In the genomic region with DNA sequence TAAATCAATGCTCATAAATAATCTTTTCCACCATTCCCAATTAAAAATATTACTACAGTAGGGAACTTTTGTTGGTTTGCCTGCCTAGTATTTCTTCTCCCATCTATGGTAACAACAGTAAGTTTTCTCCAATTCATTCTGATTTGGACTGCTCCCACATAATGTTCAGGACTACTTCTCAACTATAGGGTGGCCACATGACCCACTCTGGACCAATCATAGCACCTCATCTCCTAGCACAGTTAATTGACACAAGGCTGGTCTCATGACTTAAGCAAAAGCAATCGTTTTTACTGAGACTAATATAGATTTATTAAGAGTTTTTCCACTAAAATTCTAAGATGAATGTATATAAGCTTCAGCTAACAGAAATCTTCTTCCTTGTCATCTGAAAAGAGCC, we compare ENCODE assay signal across 34 cellular contexts. TPM values are rescaled to one million over a fixed set of nuclear protein-coding genes. Genes with fewer than 3 reads are reported as not detected.
"Had no signal": no experiment of that assay in that cellular context is flagged by ENCODE, and none has a peak within 500 bp of the region (broad histone marks: within the 10 kb centered on the region; RNA-seq: fewer than 3 reads in every experiment).

No MANE protein-coding gene starts in this region.

- H3K27me3 ChIP-seq: ascending aorta, cardiac muscle cell, colonic mucosa had no signal

- H3K4me1 ChIP-seq: colonic mucosa had no signal

- H3K4me3 ChIP-seq: ascending aorta, cardiac muscle cell, colonic mucosa had no signal

- DNase-seq: activated CD4-positive, alpha-beta memory T cell treated with anti-CD3 and anti-CD28 coated beads, Interleukin-2, amount 10 ng/mL, durations not matched to agents 7 days and 5 days; activated CD4-positive, alpha-beta T cell treated with anti-CD3 and anti-CD28 coated beads for 1 hour; activated CD4-positive, alpha-beta T cell treated with anti-CD3 and anti-CD28 coated beads for 36 hours; activated CD4-positive, alpha-beta T cell treated with anti-CD3 and anti-CD28 coated beads for 48 hours; activated CD4-positive, alpha-beta T cell treated with anti-CD3 and anti-CD28 coated beads, Interleukin-2, amount 10 ng/mL, durations not matched to agents 7 days and 5 days; activated CD4-positive, alpha-beta T cell treated with anti-CD3 and anti-CD28 coated beads, Interleukin-2, amount 50 U/mL, for 48 hours; activated CD4-positive, CD25-positive, alpha-beta regulatory T cell; activated CD8-positive, alpha-beta memory T cell treated with anti-CD3 and anti-CD28 coated beads for 24 hours; activated CD8-positive, alpha-beta memory T cell treated with anti-CD3 and anti-CD28 coated beads, Interleukin-2, amount 10 ng/mL, durations not matched to agents 7 days and 5 days; activated CD8-positive, alpha-beta memory T cell treated with anti-CD3 and anti-CD28 coated beads, Interleukin-2, amount 50 U/mL, for 48 hours; activated CD8-positive, alpha-beta T cell treated with anti-CD3 and anti-CD28 coated beads, Interleukin-2, amount 10 ng/mL, durations not matched to agents 7 days and 5 days; activated effector memory CD4-positive, alpha-beta T cell treated with Interleukin-2 at 50 U/mL for 16 hours; activated gamma-delta T cell; activated naive CD4-positive, alpha-beta T cell treated with anti-CD3 and anti-CD28 coated beads, Interleukin-2, amount 10 ng/mL, durations not matched to agents 7 days and 5 days; activated naive CD4-positive, alpha-beta T cell treated with Interleukin-2 at 50 U/mL for 16 hours; activated naive CD8-positive, alpha-beta T cell treated with anti-CD3 and anti-CD28 coated beads, Interleukin-2, amount 10 ng/mL, durations not matched to agents 7 days and 5 days; activated naive CD8-positive, alpha-beta T cell treated with anti-CD3 and anti-CD28 coated beads, Interleukin-2, amount 50 U/mL, for 24 hours; activated T-cell treated with anti-CD3 and anti-CD28 coated beads, Interleukin-2, amount 50 U/mL, for 24 hours; activated T-cell treated with anti-CD3 and anti-CD28 coated beads, Interleukin-2, amount 50 U/mL, for 48 hours; amygdala; anterior cingulate cortex; caudate nucleus; cerebellar nuclear complex; colonic mucosa; T-helper 2 cell; T-helper 9 cell had no signal

- FAIRE-seq: bronchial epithelial cell, TTC549 had no signal

- ATAC-seq: activated CD4-positive, alpha-beta T cell treated with anti-CD3 and anti-CD28 coated beads for 36 hours; activated CD4-positive, CD25-positive, alpha-beta regulatory T cell treated with anti-CD3 and anti-CD28 coated beads, Interleukin-2, amount 50 U/mL, for 24 hours; activated CD8-positive, alpha-beta memory T cell treated with anti-CD3 and anti-CD28 coated beads, Interleukin-2, amount 10 ng/mL, durations not matched to agents 7 days and 5 days; activated CD8-positive, alpha-beta T cell treated with anti-CD3 and anti-CD28 coated beads, Interleukin-2, amount 10 ng/mL, durations not matched to agents 7 days and 5 days; activated naive CD8-positive, alpha-beta T cell treated with anti-CD3 and anti-CD28 coated beads, Interleukin-2, amount 50 U/mL, for 24 hours had no signal

- H3K36me3 ChIP-seq: ascending aorta, cardiac muscle cell, colonic mucosa had no signal

- H3K27ac ChIP-seq: ascending aorta, cardiac muscle cell, colonic mucosa, VCaP had no signal

- H3K9me3 ChIP-seq: ascending aorta, colonic mucosa had no signal

RNA-seq across cellular contexts. Expression of gene SLCO6A1, which starts 28.7 kb away (rescaled TPM):
- total RNA-seq: activated CD4-positive, alpha-beta memory T cell treated with anti-CD3 and anti-CD28 coated beads, Interleukin-2, amount 10 ng/mL, durations not matched to agents 7 days and 5 days; activated CD4-positive, alpha-beta T cell treated with anti-CD3 and anti-CD28 coated beads for 36 hours; activated CD4-positive, alpha-beta T cell treated with anti-CD3 and anti-CD28 coated beads, Interleukin-2, amount 10 ng/mL, durations not matched to agents 7 days and 5 days; activated CD8-positive, alpha-beta memory T cell treated with anti-CD3 and anti-CD28 coated beads, Interleukin-2, amount 10 ng/mL, durations not matched to agents 7 days and 5 days; activated CD8-positive, alpha-beta T cell treated with anti-CD3 and anti-CD28 coated beads, Interleukin-2, amount 10 ng/mL, durations not matched to agents 7 days and 5 days; activated naive CD8-positive, alpha-beta T cell treated with anti-CD3 and anti-CD28 coated beads, Interleukin-2, amount 10 ng/mL, durations not matched to agents 7 days and 5 days; activated T-helper 2 cell treated with anti-CD3 and anti-CD28 coated beads, Interferon-gamma antibody, Interleukin-2, Interleukin-4, amounts not matched to agents 10 μg/mL and 5 μg/mL and 100 μg/mL, durations not matched to agents 14 hours and 24 hours and 36 hours; ascending aorta; bronchial epithelial cell; cardiac muscle cell; colonic mucosa had no signal
- polyA plus RNA-seq: adipose tissue, cardiac muscle cell had no signal
